Comparison of ENCODE assay signal across 1 cellular context in the genomic region with DNA sequence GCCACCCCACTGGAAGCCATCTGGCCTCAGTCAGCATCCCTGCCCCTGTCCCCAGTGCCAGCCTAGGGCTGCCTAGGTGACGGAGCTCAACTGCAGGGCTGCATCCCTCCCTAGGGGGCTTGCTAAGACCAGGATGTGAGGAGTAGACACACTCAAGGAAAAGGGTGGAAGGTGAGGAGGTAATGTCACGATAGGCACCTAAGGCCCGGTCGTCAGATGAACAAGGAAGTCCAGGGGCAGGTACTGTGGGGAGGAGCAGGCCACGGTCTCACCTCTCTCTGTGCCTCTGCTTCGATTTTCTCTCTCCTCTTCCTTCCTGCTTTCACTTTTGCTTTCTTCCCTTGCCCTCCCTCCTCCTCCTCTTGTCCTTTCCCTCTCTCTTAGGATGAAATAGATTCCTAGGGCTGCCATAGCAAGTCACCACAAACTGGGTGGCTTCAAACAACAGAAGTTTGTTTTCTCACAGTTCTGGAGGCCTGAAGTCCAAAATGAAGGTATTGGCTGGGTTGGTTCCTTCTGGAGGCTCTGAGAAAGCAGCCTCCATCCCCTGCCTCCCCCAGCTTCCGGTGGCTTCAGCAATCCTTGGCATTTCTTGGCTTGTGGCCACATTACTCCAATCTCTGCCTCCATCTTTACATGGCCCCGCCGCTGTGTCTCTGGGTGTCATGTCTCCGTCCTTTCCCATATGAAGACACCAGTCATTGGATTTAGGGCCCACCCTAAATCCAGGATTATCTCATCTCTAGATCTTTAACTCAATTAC.
TF ChIP-seq lines count a peak whose summit lies in the region.

No MANE protein-coding gene starts in this region.

TF ChIP-seq in liver, 16 proteins besides CTCF, POLR2A, EP300 and RAD21 (continued from another document):
- TF ChIP-seq, protein P1, sequence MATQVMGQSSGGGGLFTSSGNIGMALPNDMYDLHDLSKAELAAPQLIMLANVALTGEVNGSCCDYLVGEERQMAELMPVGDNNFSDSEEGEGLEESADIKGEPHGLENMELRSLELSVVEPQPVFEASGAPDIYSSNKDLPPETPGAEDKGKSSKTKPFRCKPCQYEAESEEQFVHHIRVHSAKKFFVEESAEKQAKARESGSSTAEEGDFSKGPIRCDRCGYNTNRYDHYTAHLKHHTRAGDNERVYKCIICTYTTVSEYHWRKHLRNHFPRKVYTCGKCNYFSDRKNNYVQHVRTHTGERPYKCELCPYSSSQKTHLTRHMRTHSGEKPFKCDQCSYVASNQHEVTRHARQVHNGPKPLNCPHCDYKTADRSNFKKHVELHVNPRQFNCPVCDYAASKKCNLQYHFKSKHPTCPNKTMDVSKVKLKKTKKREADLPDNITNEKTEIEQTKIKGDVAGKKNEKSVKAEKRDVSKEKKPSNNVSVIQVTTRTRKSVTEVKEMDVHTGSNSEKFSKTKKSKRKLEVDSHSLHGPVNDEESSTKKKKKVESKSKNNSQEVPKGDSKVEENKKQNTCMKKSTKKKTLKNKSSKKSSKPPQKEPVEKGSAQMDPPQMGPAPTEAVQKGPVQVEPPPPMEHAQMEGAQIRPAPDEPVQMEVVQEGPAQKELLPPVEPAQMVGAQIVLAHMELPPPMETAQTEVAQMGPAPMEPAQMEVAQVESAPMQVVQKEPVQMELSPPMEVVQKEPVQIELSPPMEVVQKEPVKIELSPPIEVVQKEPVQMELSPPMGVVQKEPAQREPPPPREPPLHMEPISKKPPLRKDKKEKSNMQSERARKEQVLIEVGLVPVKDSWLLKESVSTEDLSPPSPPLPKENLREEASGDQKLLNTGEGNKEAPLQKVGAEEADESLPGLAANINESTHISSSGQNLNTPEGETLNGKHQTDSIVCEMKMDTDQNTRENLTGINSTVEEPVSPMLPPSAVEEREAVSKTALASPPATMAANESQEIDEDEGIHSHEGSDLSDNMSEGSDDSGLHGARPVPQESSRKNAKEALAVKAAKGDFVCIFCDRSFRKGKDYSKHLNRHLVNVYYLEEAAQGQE (IDR thresholded peaks at IDR 0.05), result no peak
- TF ChIP-seq HNF4G (IDR thresholded peaks at IDR 0.05) (no peak), FOXA1 (IDR thresholded peaks at IDR 0.05) (no peak), HNF4A (conservative IDR thresholded peaks at IDR 0.05) (no peak)
- TF ChIP-seq, protein P2, sequence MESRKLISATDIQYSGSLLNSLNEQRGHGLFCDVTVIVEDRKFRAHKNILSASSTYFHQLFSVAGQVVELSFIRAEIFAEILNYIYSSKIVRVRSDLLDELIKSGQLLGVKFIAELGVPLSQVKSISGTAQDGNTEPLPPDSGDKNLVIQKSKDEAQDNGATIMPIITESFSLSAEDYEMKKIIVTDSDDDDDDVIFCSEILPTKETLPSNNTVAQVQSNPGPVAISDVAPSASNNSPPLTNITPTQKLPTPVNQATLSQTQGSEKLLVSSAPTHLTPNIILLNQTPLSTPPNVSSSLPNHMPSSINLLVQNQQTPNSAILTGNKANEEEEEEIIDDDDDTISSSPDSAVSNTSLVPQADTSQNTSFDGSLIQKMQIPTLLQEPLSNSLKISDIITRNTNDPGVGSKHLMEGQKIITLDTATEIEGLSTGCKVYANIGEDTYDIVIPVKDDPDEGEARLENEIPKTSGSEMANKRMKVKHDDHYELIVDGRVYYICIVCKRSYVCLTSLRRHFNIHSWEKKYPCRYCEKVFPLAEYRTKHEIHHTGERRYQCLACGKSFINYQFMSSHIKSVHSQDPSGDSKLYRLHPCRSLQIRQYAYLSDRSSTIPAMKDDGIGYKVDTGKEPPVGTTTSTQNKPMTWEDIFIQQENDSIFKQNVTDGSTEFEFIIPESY (IDR thresholded peaks at IDR 0.05), result no peak
